29 cellular contexts compared by ENCODE assay signal in the genomic region with DNA sequence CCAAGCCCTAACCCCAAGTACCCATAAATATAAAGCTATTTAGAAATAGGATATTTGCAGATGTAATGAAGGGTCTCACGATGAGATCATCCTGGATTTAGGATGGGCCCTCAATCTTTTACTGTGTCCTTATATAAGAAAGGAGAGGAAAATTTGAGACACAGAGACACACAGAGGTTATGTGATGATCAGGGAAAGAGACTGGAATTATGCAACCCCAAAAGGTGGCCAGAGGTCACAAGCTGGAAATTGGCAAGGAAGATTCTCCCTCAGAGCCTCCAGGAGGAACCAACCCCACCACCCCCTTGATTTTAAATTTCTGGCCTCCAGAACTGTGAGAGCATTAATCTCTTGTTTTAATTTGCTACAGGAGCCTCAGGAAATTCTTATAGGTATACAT.
"Had no signal": no experiment of that assay in that cellular context is flagged by ENCODE, and none has a peak within 500 bp of the region (broad histone marks: within the 10 kb centered on the region; RNA-seq: fewer than 3 reads in every experiment).

No MANE protein-coding gene starts in this region.

- DNase-seq: activated CD4-positive, alpha-beta memory T cell treated with anti-CD3 and anti-CD28 coated beads for 36 hours; activated CD4-positive, alpha-beta T cell treated with anti-CD3 and anti-CD28 coated beads for 36 hours; activated CD4-positive, alpha-beta T cell treated with anti-CD3 and anti-CD28 coated beads, Interleukin-2, amount 10 ng/mL, durations not matched to agents 24 days and 14 days; activated CD4-positive, CD25-positive, alpha-beta regulatory T cell; activated CD4-positive, CD25-positive, alpha-beta regulatory T cell treated with anti-CD3 and anti-CD28 coated beads, Interleukin-2, amount 50 U/mL, for 72 hours; activated CD8-positive, alpha-beta memory T cell treated with anti-CD3 and anti-CD28 coated beads, Interleukin-2, amount 10 ng/mL, durations not matched to agents 7 days and 5 days; activated CD8-positive, alpha-beta memory T cell treated with anti-CD3 and anti-CD28 coated beads, Interleukin-2, amount 50 U/mL, for 4 hours; activated CD8-positive, alpha-beta T cell treated with anti-CD3 and anti-CD28 coated beads, Interleukin-2, amount 10 ng/mL, durations not matched to agents 7 days and 5 days; activated effector memory CD4-positive, alpha-beta T cell treated with anti-CD3 and anti-CD28 coated beads, Interleukin-2, amount 50 U/mL, for 16 hours; activated naive CD4-positive, alpha-beta T cell treated with anti-CD3 and anti-CD28 coated beads for 36 hours; activated naive CD8-positive, alpha-beta T cell treated with anti-CD3 and anti-CD28 coated beads for 36 hours; activated naive CD8-positive, alpha-beta T cell treated with anti-CD3 and anti-CD28 coated beads, Interleukin-2, amount 50 U/mL, for 24 hours; activated T-cell treated with anti-CD3 and anti-CD28 coated beads, Interleukin-2, amount 50 U/mL, for 1 hour; activated T-cell treated with anti-CD3 and anti-CD28 coated beads, Interleukin-2, amount 50 U/mL, for 48 hours; adrenal gland; amygdala; aorta; body of pancreas; caudate nucleus; cortex of kidney; dermis blood vessel endothelial cell; effector CD4-positive, alpha-beta T cell; effector memory CD8-positive, alpha-beta T cell; foreskin keratinocyte; gastrocnemius medialis; glutamatergic neuron; T-helper 1 cell; T-helper 17 cell; T1000 had no signal

- H3K4me1 ChIP-seq: adrenal gland had no signal

- H3K27ac ChIP-seq: adrenal gland, body of pancreas, foreskin keratinocyte, gastrocnemius medialis had no signal

- H3K36me3 ChIP-seq: adrenal gland, gastrocnemius medialis had no signal

- ATAC-seq: activated CD4-positive, alpha-beta T cell treated with anti-CD3 and anti-CD28 coated beads for 36 hours; activated CD8-positive, alpha-beta memory T cell treated with anti-CD3 and anti-CD28 coated beads, Interleukin-2, amount 10 ng/mL, durations not matched to agents 7 days and 5 days; activated CD8-positive, alpha-beta T cell treated with anti-CD3 and anti-CD28 coated beads, Interleukin-2, amount 10 ng/mL, durations not matched to agents 7 days and 5 days; activated naive CD8-positive, alpha-beta T cell treated with anti-CD3 and anti-CD28 coated beads, Interleukin-2, amount 50 U/mL, for 24 hours; body of pancreas; effector memory CD8-positive, alpha-beta T cell; foreskin keratinocyte; gastrocnemius medialis; T-helper 17 cell had no signal

- H3K4me3 ChIP-seq: adrenal gland, body of pancreas, gastrocnemius medialis had no signal

- H3K9me3 ChIP-seq: adrenal gland, body of pancreas, gastrocnemius medialis had no signal

- H3K27me3 ChIP-seq: adrenal gland, body of pancreas, foreskin keratinocyte, gastrocnemius medialis had no signal
